Comparison of ENCODE assay signal across 21 cellular contexts in genomic region chr18:79487198-79488165, GRCh38.
DNase-seq lines count a peak whose midpoint lies in the region; ATAC-seq, FAIRE-seq and TF ChIP-seq lines count a peak whose summit lies in the region.
"Had no signal": no experiment of that assay in that cellular context is flagged by ENCODE, and none has a peak within 500 bp of the region (broad histone marks: within the 10 kb centered on the region; RNA-seq: fewer than 3 reads in every experiment).

No MANE protein-coding gene starts in this region.

- H4K20me1 ChIP-seq in HepG2 (ENCODE audit: insufficient read depth, low read length) = no peaks in the 10 kb centered on the region
- H4K20me1 ChIP-seq in neural progenitor cell (ENCODE audit: low read depth) = no peaks in the 10 kb centered on the region

- TF ChIP-seq RAD21 in HepG2 (CRISPR knock-in tag; IDR thresholded peaks at IDR 0.05) = no peak

- in situ Hi-C loops in HepG2 (cut with HindIII; ENCODE audit: extremely low pct_ligation_motif_present, low pct_unique_long_range_greater_than_20kb) = no loop called here

- no peak for TF ChIP-seq CTCF in right lobe of liver (IDR thresholded peaks at IDR 0.05)
- TF ChIP-seq CTCF in HepG2 (CRISPR knock-in tag; IDR thresholded peaks at IDR 0.05) = no peak
- TF ChIP-seq CTCF in neural progenitor cell (IDR thresholded peaks at IDR 0.05) = no peak
- TF ChIP-seq CTCF in upper lobe of right lung (IDR thresholded peaks at IDR 0.05) = no peak

- H3K27me3 ChIP-seq in right lobe of liver (no peaks in the 10 kb centered on the region), HepG2 (ENCODE audit: control insufficient read depth in 1 of 2, insufficient read depth in 2 of 2, low read length in 2 of 2) (peaks cover 21 to 57% of the 10 kb centered on the region in 2 experiments), neural progenitor cell (no peaks in the 10 kb centered on the region), upper lobe of right lung (no peaks in the 10 kb centered on the region)
- H3K27me3 ChIP-seq: adrenal gland had no signal

- no peak for TF ChIP-seq POLR2A in right lobe of liver (IDR thresholded peaks at IDR 0.05)
- no peak for TF ChIP-seq POLR2A in HepG2 (IDR thresholded peaks at IDR 0.05; ENCODE audit: insufficient read depth in 1 of 2, low read depth in 2 of 2, low read length in 2 of 2)

- no peaks in the 10 kb centered on the region for H3K4me1 ChIP-seq in right lobe of liver
- no peaks in the 10 kb centered on the region for H3K4me1 ChIP-seq in HepG2 (ENCODE audit: insufficient read depth, low read length)
- no peaks in the 10 kb centered on the region for H3K4me1 ChIP-seq in neural progenitor cell
- no peaks in the 10 kb centered on the region for H3K4me1 ChIP-seq in upper lobe of right lung
- H3K4me1 ChIP-seq: adrenal gland had no signal

- no peak overlapping the region for H2AFZ ChIP-seq in HepG2 (ENCODE audit: low read length)
- H2AFZ ChIP-seq in neural progenitor cell (replicated peaks) = no peak overlapping the region
- H2AFZ ChIP-seq: GM23338, PC-9 had no signal

- no TSS peak for BruUV-seq in HepG2 (replicated peaks; lab: Mats Ljungman, UMichigan)

- peaks cover 2% of the 10 kb centered on the region for H3K9me3 Mint-ChIP-seq in neural progenitor cell
- H3K9me3 Mint-ChIP-seq: activated CD4-positive, alpha-beta T cell treated with anti-CD3 and anti-CD28 coated beads, Interleukin-2, amount 10 ng/mL, durations not matched to agents 24 days and 14 days; GM23338 had no signal

- CTCF ChIA-PET in HepG2 (lab: Yijun Ruan, JAX; ENCODE audit: low intra/inter-chr PET ratio, low total read pairs) = no interaction called here

- H3K36me3 Mint-ChIP-seq in neural progenitor cell = no peaks in the 10 kb centered on the region

- H3K79me2 ChIP-seq in HepG2 (ENCODE audit: insufficient read depth, low read length) (no peaks in the 10 kb centered on the region), neural progenitor cell (ENCODE audit: low read depth) (no peaks in the 10 kb centered on the region)

- H3K27me3 Mint-ChIP-seq in neural progenitor cell (ENCODE audit: insufficient read depth, low read depth) = peaks cover 5% of the 10 kb centered on the region
- H3K27me3 Mint-ChIP-seq: activated CD4-positive, alpha-beta T cell treated with anti-CD3 and anti-CD28 coated beads, Interleukin-2, amount 10 ng/mL, durations not matched to agents 24 days and 14 days; T-helper 17 cell had no signal

- H3K27ac Mint-ChIP-seq in neural progenitor cell = peak overlapping the region; percentile 50
- H3K27ac Mint-ChIP-seq: activated CD4-positive, alpha-beta T cell treated with anti-CD3 and anti-CD28 coated beads, Interleukin-2, amount 10 ng/mL, durations not matched to agents 24 days and 14 days; GM23338; T-helper 17 cell had no signal

- no peaks in the 10 kb centered on the region for H3K9me3 ChIP-seq in right lobe of liver
- no peaks in the 10 kb centered on the region for H3K9me3 ChIP-seq in HepG2 (ENCODE audit: low read length)
- H3K9me3 ChIP-seq in neural progenitor cell (ENCODE audit: low read depth) = no peaks in the 10 kb centered on the region
- H3K9me3 ChIP-seq in upper lobe of right lung = no peaks in the 10 kb centered on the region
- H3K9me3 ChIP-seq: adrenal gland had no signal

- H3F3A ChIP-seq in neural progenitor cell (ENCODE audit: low read depth) = no peaks in the 10 kb centered on the region

- H3K9ac ChIP-seq in HepG2 (ENCODE audit: insufficient read depth, low read depth, low read length) (no peak overlapping the region), neural progenitor cell (no peak overlapping the region)

- H3K27ac ChIP-seq in right lobe of liver = no peak overlapping the region
- no peak overlapping the region for H3K27ac ChIP-seq in HepG2 (ENCODE audit: extremely low read length, insufficient read depth, low read length)
- H3K27ac ChIP-seq in neural progenitor cell = no peak overlapping the region
- H3K27ac ChIP-seq in upper lobe of right lung = no peak overlapping the region
- H3K27ac ChIP-seq: adrenal gland, C4-2B, PC-9 had no signal

- FAIRE-seq in HepG2 (lab: Jason Lieb, UNC) = no peak

- TF ChIP-seq EP300 in HepG2 (IDR thresholded peaks at IDR 0.05; ENCODE audit: low read depth in 2 of 2, low read length in 2 of 2) = no peak
- no peak for TF ChIP-seq EP300 in HepG2 (CRISPR knock-in tag; IDR thresholded peaks at IDR 0.05; ENCODE audit: borderline replicate concordance)

- ATAC-seq in right lobe of liver = no peak
- ATAC-seq in HepG2 = no peak
- ATAC-seq in left cardiac atrium = no peak
- no peak for ATAC-seq in upper lobe of right lung
- ATAC-seq in HG03442 (IDR thresholded peaks at IDR 0.05; ENCODE audit: unreplicated experiment) = no peak
- ATAC-seq: GM23338, T-helper 17 cell had no signal

- no peak overlapping the region for H3K4me3 ChIP-seq in right lobe of liver
- no peak overlapping the region for H3K4me3 ChIP-seq in HepG2 (replicated peaks in 1 of 3; ENCODE audit: insufficient read depth in 1 of 3, low read depth in 2 of 3, low read length in 3 of 3)
- H3K4me3 ChIP-seq in neural progenitor cell = no peak overlapping the region
- H3K4me3 ChIP-seq in upper lobe of right lung = no peak overlapping the region
- H3K4me3 ChIP-seq: adrenal gland, coronary artery, GM23338, PC-9 had no signal

- H3K36me3 ChIP-seq in right lobe of liver = no peaks in the 10 kb centered on the region
- no peaks in the 10 kb centered on the region for H3K36me3 ChIP-seq in HepG2 (replicated peaks in 1 of 2; ENCODE audit: control insufficient read depth in 1 of 2, insufficient read depth in 2 of 2, low read length in 2 of 2)
- no peaks in the 10 kb centered on the region for H3K36me3 ChIP-seq in neural progenitor cell
- H3K36me3 ChIP-seq in upper lobe of right lung = peaks cover 11% of the 10 kb centered on the region

- H3K4me1 Mint-ChIP-seq in neural progenitor cell = peaks cover 19% of the 10 kb centered on the region

- POLR2A ChIA-PET in HepG2 (lab: Yijun Ruan, JAX) = no interaction called here

- no peak overlapping the region for H3K4me3 Mint-ChIP-seq in neural progenitor cell
- H3K4me3 Mint-ChIP-seq: activated CD4-positive, alpha-beta T cell treated with anti-CD3 and anti-CD28 coated beads, Interleukin-2, amount 10 ng/mL, durations not matched to agents 24 days and 14 days; GM23338; T-helper 17 cell had no signal

- WGBS in right lobe of liver (ENCODE audit: insufficient coverage, low coverage, low lambda C conversion rate, missing lambda C conversion rate) = 91% methylated on average over 20 of the region's 63 CpGs
- 66% methylated on average over 29 of the region's 63 CpGs for WGBS in HepG2 (ENCODE audit: low lambda C conversion rate)

- DNase-seq in right lobe of liver = peak in 2 of 3 donors; percentile 38 to 45
- DNase-seq in HepG2 (ENCODE audit: low spot score) = no peak
- peak; percentile 18 for DNase-seq in left cardiac atrium
- DNase-seq in neural progenitor cell (ENCODE audit: low spot score) = no peak
- peak; percentile 57 for DNase-seq in upper lobe of right lung
- DNase-seq in RKO (ENCODE audit: low spot score) = no peak
- DNase-seq in NCI-H69 (lab: John Stamatoyannopoulos, UW) = no peak
- DNase-seq: ACHN; activated CD4-positive, alpha-beta T cell treated with anti-CD3 and anti-CD28 coated beads, Interleukin-2, amount 10 ng/mL, durations not matched to agents 24 days and 14 days; activated CD8-positive, alpha-beta memory T cell treated with anti-CD3 and anti-CD28 coated beads, Interleukin-2, amount 50 U/mL, for 48 hours; activated effector memory CD4-positive, alpha-beta T cell treated with Interleukin-2 at 50 U/mL for 16 hours; Kasumi-1; NCI-H1048; NCI-H1930; PC-9 had no signal

- intact Hi-C loops in right lobe of liver (cut with DNase I) (no loop called here), HepG2 (cut with micrococcal nuclease; ENCODE audit: unreplicated experiment) (no loop called here), left cardiac atrium (cut with DNase I) (no loop called here), upper lobe of right lung (cut with DNase I) (no loop called here)

- H3K4me2 ChIP-seq in HepG2 (ENCODE audit: low read depth, low read length) = no peak overlapping the region
- no peak overlapping the region for H3K4me2 ChIP-seq in neural progenitor cell
- H3K4me2 ChIP-seq: GM23338, PC-9 had no signal

TF ChIP-seq in HepG2, 621 proteins besides CTCF, POLR2A, EP300 and RAD21 (continues in another document):
- TF ChIP-seq RELA (CRISPR knock-in tag; IDR thresholded peaks at IDR 0.05) = no peak
- no peak for TF ChIP-seq YEATS2 (CRISPR knock-in tag; IDR thresholded peaks at IDR 0.05; ENCODE audit: borderline replicate concordance)
- no peak for TF ChIP-seq SETDB1 (CRISPR knock-in tag; IDR thresholded peaks at IDR 0.05; ENCODE audit: borderline replicate concordance)
- TF ChIP-seq XRCC5 (optimal IDR thresholded peaks at IDR 0.05; ENCODE audit: low read length) = no peak
- no peak for TF ChIP-seq ZNF776 (CRISPR knock-in tag; IDR thresholded peaks at IDR 0.05)
- no peak for TF ChIP-seq ZNF609 (CRISPR knock-in tag; IDR thresholded peaks at IDR 0.05; ENCODE audit: borderline replicate concordance)

Comparison
In these comparisons a context has a peak if more than half of its experiments do, and no peak if none do; other contexts are left out.
1. DNase-seq: peak in right lobe of liver (2 of 3), left cardiac atrium (single experiment) and upper lobe of right lung (single experiment); none in HepG2 (single experiment), neural progenitor cell (single experiment), RKO (single experiment) and NCI-H69 (single experiment).